Comparison of ENCODE assay signal across 1 cellular context in the genomic region with DNA sequence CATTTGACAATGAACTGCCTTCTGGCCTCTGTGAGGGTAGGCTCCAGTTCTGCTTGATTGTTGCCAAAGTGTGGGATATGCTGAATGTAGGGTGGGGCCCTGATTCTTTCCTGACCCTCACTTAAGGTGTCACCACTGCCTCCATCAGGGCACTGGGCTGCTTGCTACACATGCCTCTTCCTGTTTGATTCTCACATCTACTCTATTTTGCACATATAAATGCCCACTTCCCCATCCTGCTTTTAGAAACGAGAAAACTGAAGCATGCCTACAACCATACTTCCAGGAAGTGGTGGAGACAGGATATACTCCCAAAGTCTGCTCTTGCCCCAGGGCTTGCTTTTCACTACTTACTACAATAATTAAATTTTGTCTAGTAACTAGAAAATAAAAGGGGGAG.
TF ChIP-seq lines count a peak whose summit lies in the region.

No MANE protein-coding gene starts in this region.

TF ChIP-seq in GM12878, 131 proteins besides CTCF, POLR2A, EP300 and RAD21:
- peak; percentile 62; the same call in 1 of the 2 replicates for TF ChIP-seq SPI1 (IDR thresholded peaks at IDR 0.05; ENCODE audit: borderline replicate concordance, insufficient read depth, low read depth, low read length)
- no peak for TF ChIP-seq ZBTB33 (IDR thresholded peaks at IDR 0.05)
- no peak for TF ChIP-seq CHD1 (IDR thresholded peaks at IDR 0.05; ENCODE audit: low read depth, low read length)
- TF ChIP-seq IRF5 (IDR thresholded peaks at IDR 0.05; ENCODE audit: borderline replicate concordance), result no peak
- no peak for TF ChIP-seq IRF3 (IDR thresholded peaks at IDR 0.05)
- TF ChIP-seq ETV6 (conservative IDR thresholded peaks at IDR 0.05 in 1 of 2, IDR thresholded peaks at IDR 0.05 in 1 of 2; ENCODE audit: borderline replicate concordance in 1 of 2, low read depth in 1 of 2), result peak in 1 of 2 experiments; percentile 66; a peak in 1 of 4 replicates
- no peak for TF ChIP-seq KDM1A (IDR thresholded peaks at IDR 0.05; ENCODE audit: borderline replicate concordance)
- TF ChIP-seq CHD4 (IDR thresholded peaks at IDR 0.05), result no peak
- no peak for TF ChIP-seq MYC (IDR thresholded peaks at IDR 0.05; ENCODE audit: insufficient read depth, insufficient read length, insufficient replicate concordance, low read length, severe bottlenecking)
- TF ChIP-seq BACH1 (IDR thresholded peaks at IDR 0.05; ENCODE audit: borderline replicate concordance), result no peak
- no peak for TF ChIP-seq NKRF (conservative IDR thresholded peaks at IDR 0.05)
- no peak for TF ChIP-seq USF2 (IDR thresholded peaks at IDR 0.05; ENCODE audit: borderline replicate concordance, low read depth, low read length)
- TF ChIP-seq JUND (IDR thresholded peaks at IDR 0.05; ENCODE audit: low read depth, low read length), result no peak
- TF ChIP-seq CREB1 (IDR thresholded peaks at IDR 0.05; ENCODE audit: low read depth), result no peak
- peak in 1 of 2 experiments; percentile 13; a peak in 1 of 4 replicates for TF ChIP-seq IKZF2 (IDR thresholded peaks at IDR 0.05)
